In the genomic region with DNA sequence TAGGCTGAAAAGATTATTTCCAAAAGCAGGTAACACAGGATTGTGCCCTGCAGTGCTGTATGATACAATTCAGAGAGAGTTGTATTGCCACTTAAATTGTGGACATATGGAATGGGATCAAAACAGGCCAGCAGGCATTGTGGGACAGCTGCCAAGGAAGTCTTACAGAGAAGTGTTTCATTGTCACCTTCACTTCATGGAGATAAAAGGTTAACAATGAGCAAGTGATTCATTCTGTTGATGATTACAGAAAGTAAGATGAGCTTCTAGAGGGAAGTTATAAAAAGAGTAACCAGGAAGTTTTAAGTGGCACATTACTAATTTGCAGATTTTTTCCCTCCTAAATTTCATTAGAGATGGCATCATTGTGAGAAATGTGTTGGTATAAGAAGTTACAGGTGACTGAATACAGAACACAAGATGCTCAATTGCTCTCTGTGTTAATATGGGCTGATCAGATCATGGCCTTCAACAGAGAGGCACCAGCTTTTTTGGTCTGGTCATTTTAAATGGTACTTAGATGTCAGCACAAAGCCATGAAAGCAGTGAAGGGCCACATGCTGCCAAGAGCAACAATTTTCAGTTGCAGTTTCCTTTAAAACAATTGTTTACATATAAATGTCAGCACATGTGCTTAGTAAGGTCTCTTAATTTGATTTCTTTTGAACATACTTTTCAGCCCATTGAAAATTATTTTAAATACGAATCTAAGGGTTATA, we compare ENCODE assay signal across 14 cellular contexts.
DNase-seq lines count a peak whose midpoint lies in the region; ATAC-seq lines count a peak whose summit lies in the region.
"Had no signal": no experiment of that assay in that cellular context is flagged by ENCODE, and none has a peak within 500 bp of the region (broad histone marks: within the 10 kb centered on the region; RNA-seq: fewer than 3 reads in every experiment).

No MANE protein-coding gene starts in this region.

- no peaks in the 10 kb centered on the region for H3K27me3 Mint-ChIP-seq in T-helper 17 cell

- DNase-seq in NCI-H146 (lab: John Stamatoyannopoulos, UW) (peak; percentile 37), NCI-H82 treated with DMSO at 0.1 percent for 48 hours (lab: John Stamatoyannopoulos, UW; ENCODE audit: unreplicated experiment) (peak; percentile 16), mucosa of gallbladder (ENCODE audit: low spot score) (peak; percentile 31), T-helper 17 cell (no peak), NOMO-1 (lab: John Stamatoyannopoulos, UW; ENCODE audit: unreplicated experiment in 2 of 2) (no peak)
- no peak for DNase-seq in effector CD4-positive, alpha-beta T cell
- DNase-seq: posterior cingulate gyrus, small intestine had no signal

- no peak overlapping the region for H3K27ac Mint-ChIP-seq in T-helper 17 cell
- H3K27ac Mint-ChIP-seq: T-helper 1 cell treated with Interleukin-12 subunit alpha and Interleukin-12 subunit beta and Interleukin-4 antibody, amounts not matched to agents 30 μg/mL and 1 μg/mL, for 36 hours; WTC11 had no signal

- no peaks in the 10 kb centered on the region for H3K36me3 Mint-ChIP-seq in T-helper 17 cell (ENCODE audit: low read depth)

- no peak overlapping the region for H3K4me3 Mint-ChIP-seq in T-helper 17 cell
- H3K4me3 Mint-ChIP-seq: T-helper 1 cell treated with Interleukin-12 subunit alpha and Interleukin-12 subunit beta and Interleukin-4 antibody, amounts not matched to agents 30 μg/mL and 1 μg/mL, for 36 hours; WTC11 had no signal

- ATAC-seq in GM18907 (IDR thresholded peaks at IDR 0.05; ENCODE audit: unreplicated experiment): peak; percentile 57
- ATAC-seq in T-helper 17 cell: no peak
- no peak for ATAC-seq in HG02973 (IDR thresholded peaks at IDR 0.05; ENCODE audit: unreplicated experiment)
- ATAC-seq: esophagus mucosa, WTC11 had no signal

- H3K4me1 Mint-ChIP-seq in T-helper 17 cell: no peaks in the 10 kb centered on the region

- peaks cover 3% of the 10 kb centered on the region for H3K9me3 ChIP-seq in T-helper 17 cell (ENCODE audit: control insufficient read depth, low read length, poor library complexity, severe bottlenecking)
- H3K9me3 ChIP-seq: breast epithelium had no signal

Comparison
In these comparisons a context has a peak if more than half of its experiments do, and no peak if none do; other contexts are left out.
1. DNase-seq: peak in NCI-H146 (single experiment), NCI-H82 treated with DMSO at 0.1 percent for 48 hours (single experiment) and mucosa of gallbladder (single experiment); none in T-helper 17 cell (0 of 3), effector CD4-positive, alpha-beta T cell (single experiment) and NOMO-1 (0 of 2).